19 cellular contexts compared by ENCODE assay signal in genomic region chr7:152663101-152663740, GRCh38. TPM values are rescaled to one million over a fixed set of nuclear protein-coding genes. Genes with fewer than 3 reads are reported as not detected.
DNase-seq lines count a peak whose midpoint lies in the region; ATAC-seq, FAIRE-seq and TF ChIP-seq lines count a peak whose summit lies in the region.
"Had no signal": no experiment of that assay in that cellular context is flagged by ENCODE, and none has a peak within 500 bp of the region (broad histone marks: within the 10 kb centered on the region; RNA-seq: fewer than 3 reads in every experiment).

No MANE protein-coding gene starts in this region.

- no TSS peak for BruUV-seq in K562 (replicated peaks; lab: Mats Ljungman, UMichigan)

- TF ChIP-seq CTCF in K562 (IDR thresholded peaks at IDR 0.05 in 2 of 3, conservative IDR thresholded peaks at IDR 0.05 in 1 of 3; ENCODE audit: insufficient read depth in 2 of 3, low read depth in 1 of 3, low read length in 3 of 3), result no peak
- TF ChIP-seq CTCF in CD8-positive, alpha-beta T cell (IDR thresholded peaks at IDR 0.05), result no peak
- no peak for TF ChIP-seq CTCF in BE2C (IDR thresholded peaks at IDR 0.05; ENCODE audit: low read depth, low read length)

- no peak overlapping the region for H3K4me3 Mint-ChIP-seq in naive B cell
- no peak overlapping the region for H3K4me3 Mint-ChIP-seq in CD8-positive, alpha-beta T cell

- H2AFZ ChIP-seq in K562 (ENCODE audit: low read depth, low read length), result no peak overlapping the region

- H4K20me1 ChIP-seq in K562 (replicated peaks; ENCODE audit: control insufficient read depth, insufficient read depth, low read length), result peaks cover 2% of the 10 kb centered on the region; the same call in 1 of the 2 replicates

- H3K27ac Mint-ChIP-seq in naive B cell, result no peak overlapping the region
- no peak overlapping the region for H3K27ac Mint-ChIP-seq in CD8-positive, alpha-beta T cell

- POLR2A ChIA-PET in HEK293T (lab: Yijun Ruan, JAX) (interaction anchor here (1.1 kb wide), 1 partner anchor 12 kb away, joined by 4 read pairs; the partner anchor contains the start of gene XRCC2), K562 (lab: Yijun Ruan, JAX) (interaction anchor here (0.5 to 1.7 kb wide), 2 partner anchors 12 to 346 kb away, joined by 4 to 10 read pairs; partner anchors contain the start of gene XRCC2)
- POLR2A ChIA-PET in CD8-positive, alpha-beta T cell (lab: Charles Lee), result no interaction called here

- peaks cover 93% of the 10 kb centered on the region for H3K79me2 ChIP-seq in K562 (ENCODE audit: control insufficient read depth, insufficient read depth, low read length)

- intact Hi-C loops in K562 (cut with micrococcal nuclease), result no loop called here
- intact Hi-C loops in CD8-positive, alpha-beta T cell (cut with DNase I, micrococcal nuclease), result no loop called here

- H3K27me3 ChIP-seq in K562 (ENCODE audit: control insufficient read depth in 2 of 2, insufficient read depth in 2 of 2, low read length in 2 of 2) (no peaks in the 10 kb centered on the region), BE2C (no peaks in the 10 kb centered on the region)
- H3K27me3 ChIP-seq in CD8-positive, alpha-beta T cell (ENCODE audit: insufficient read depth, low read length), result no peaks in the 10 kb centered on the region

- no peaks in the 10 kb centered on the region for H3K9me1 ChIP-seq in K562 (ENCODE audit: control insufficient read depth, insufficient read depth, low read length)

- DNase-seq in ELF-1 (ENCODE audit: low read depth, low spot score) (peak; percentile 61), HEK293T (ENCODE audit: extremely low spot score) (no peak), K562 (ENCODE audit: extremely low read depth in 1 of 4, low spot score in 3 of 4) (no peak), naive B cell (no peak), globus pallidus (ENCODE audit: low spot score) (no peak), BE2C (no peak)
- DNase-seq in CD8-positive, alpha-beta T cell, result no peak
- DNase-seq: C1 segment of cervical spinal cord; DMS79; HCEC 1CT; KG1; NCI-H1417; NCI-H187; NCI-H2107; NCI-H69; NK-92 treated with Interleukin-12 subunit alpha and Interleukin-12 subunit beta, amount 100 ng/mL, for 24 hours had no signal

- in situ Hi-C loops in K562 (cut with MboI), result no loop called here

- H3K36me3 ChIP-seq in K562 (ENCODE audit: control insufficient read depth, insufficient read depth, low read length), result peaks cover 78% of the 10 kb centered on the region
- H3K36me3 ChIP-seq in CD8-positive, alpha-beta T cell (ENCODE audit: insufficient read depth, low read length), result no peaks in the 10 kb centered on the region
- H3K36me3 ChIP-seq in BE2C, result peaks cover 37% of the 10 kb centered on the region

- TF ChIP-seq POLR2A in K562 (conservative IDR thresholded peaks at IDR 0.05), result no peak

- H3K36me3 Mint-ChIP-seq in naive B cell, result no peaks in the 10 kb centered on the region
- H3K36me3 Mint-ChIP-seq in CD8-positive, alpha-beta T cell, result no peaks in the 10 kb centered on the region

- no peak overlapping the region for H3K27ac ChIP-seq in K562 (ENCODE audit: extremely low read depth, low read depth, low read length)
- no peak overlapping the region for H3K27ac ChIP-seq in CD8-positive, alpha-beta T cell (ENCODE audit: low read depth, low read length)

- 98% methylated on average over 11 of the region's 11 CpGs for WGBS in K562 (ENCODE audit: insufficient coverage, low coverage, missing lambda C conversion rate)

- ATAC-seq in K562 (no peak), naive B cell (ENCODE audit: low read depth in 2 of 2) (peak; percentile 41 to 52)
- ATAC-seq in CD8-positive, alpha-beta T cell, result no peak
- ATAC-seq: Right ventricle myocardium inferior had no signal

- H3K27me3 Mint-ChIP-seq in naive B cell, result no peaks in the 10 kb centered on the region
- no peaks in the 10 kb centered on the region for H3K27me3 Mint-ChIP-seq in CD8-positive, alpha-beta T cell (ENCODE audit: low read depth)

- TF ChIP-seq EP300 in K562 (IDR thresholded peaks at IDR 0.05; ENCODE audit: low read length), result no peak

- FAIRE-seq in K562 (lab: Jason Lieb, UNC), result no peak
- FAIRE-seq: GM19239, RCC 7860 had no signal

- H3K9me3 ChIP-seq in K562 (replicated peaks; ENCODE audit: control insufficient read depth, insufficient read depth, low read depth, low read length) (no peaks in the 10 kb centered on the region), BE2C (no peaks in the 10 kb centered on the region)
- no peaks in the 10 kb centered on the region for H3K9me3 ChIP-seq in CD8-positive, alpha-beta T cell (ENCODE audit: low read length)

- H3K9ac ChIP-seq in K562 (ENCODE audit: insufficient read depth in 1 of 2, low read depth in 2 of 2, low read length in 2 of 2), result no peak overlapping the region

- TF ChIP-seq RAD21 in K562 (CRISPR knock-in tag; conservative IDR thresholded peaks at IDR 0.05 in 1 of 2, IDR thresholded peaks at IDR 0.05 in 1 of 2), result no peak

- CTCF ChIA-PET in HEK293T (lab: Yijun Ruan, JAX) (no interaction called here), K562 (lab: Yijun Ruan, JAX; ENCODE audit: low intra/inter-chr PET ratio) (no interaction called here)
- CTCF ChIA-PET in CD8-positive, alpha-beta T cell (lab: Charles Lee), result no interaction called here

- no peaks in the 10 kb centered on the region for H3K9me3 Mint-ChIP-seq in naive B cell
- no peaks in the 10 kb centered on the region for H3K9me3 Mint-ChIP-seq in CD8-positive, alpha-beta T cell

- H3K4me2 ChIP-seq in K562 (ENCODE audit: insufficient read depth, low read length), result no peak overlapping the region

- no peaks in the 10 kb centered on the region for H3K4me1 Mint-ChIP-seq in naive B cell
- no peaks in the 10 kb centered on the region for H3K4me1 Mint-ChIP-seq in CD8-positive, alpha-beta T cell (ENCODE audit: low read depth)

- H3K4me1 ChIP-seq in K562 (replicated peaks in 1 of 2; ENCODE audit: control insufficient read depth in 2 of 2, insufficient read depth in 2 of 2, low read length in 2 of 2), result no peaks in the 10 kb centered on the region; a peak in 1 of 5 replicates
- no peaks in the 10 kb centered on the region for H3K4me1 ChIP-seq in CD8-positive, alpha-beta T cell (ENCODE audit: insufficient read depth, low read length)
- H3K4me1 ChIP-seq in BE2C, result no peaks in the 10 kb centered on the region

- H3K4me3 ChIP-seq in K562, result no peak overlapping the region
- H3K4me3 ChIP-seq in CD8-positive, alpha-beta T cell (ENCODE audit: low read depth, low read length), result no peak overlapping the region
- H3K4me3 ChIP-seq in BE2C (ENCODE audit: low read depth, low read length), result no peak overlapping the region

TF ChIP-seq in HEK293T, 16 proteins besides CTCF, POLR2A, EP300 and RAD21:
- no peak for TF ChIP-seq SP1 (IDR thresholded peaks at IDR 0.05)
- TF ChIP-seq ZNF384 (IDR thresholded peaks at IDR 0.05), result peak; percentile 79
TF ChIP-seq in HEK293T: peak in this region for 1.

TF ChIP-seq in K562, 482 proteins besides CTCF, POLR2A, EP300 and RAD21 (continues in another document):
- TF ChIP-seq NCOR1 (IDR thresholded peaks at IDR 0.05) (0 out of 2 replicates have a peak, but pooled peaks have one; percentile 3), GATA2 (CRISPR knock-in tag; IDR thresholded peaks at IDR 0.05) (no peak)

RNA-seq across cellular contexts. Expression of gene XRCC2, which starts 12.7 kb away (rescaled TPM):
- 29.4 and 103 TPM in 2 replicates for total RNA-seq in K562 (2011; cell fraction: chromatin; rRNA removed; ENCODE audit: low replicate concordance)
- 20.0 and 29.2 TPM in 2 replicates for total RNA-seq in K562 (2011; cell fraction: nucleolus; rRNA removed)
- total RNA-seq in K562 (2011; cell fraction: nucleoplasm; rRNA removed), result 43.2 and 46.0 TPM in 2 replicates
- total RNA-seq in K562 (2014; rRNA removed), result 35.1 and 38.1 TPM in 2 replicates
- 58.0 and 62.1 TPM in 2 replicates for total RNA-seq in K562 (2014; rRNA removed; fragmentation: Illumina TruSeq; extraction: Trizol)
- total RNA-seq in K562 (2015; rRNA removed; fragmentation: Illumina TruSeq; extraction: Trizol), result 46.5 and 52.0 TPM in 2 replicates
- 36.8 and 37.6 TPM in 2 replicates for total RNA-seq in K562 (2021)
- polyA plus RNA-seq in K562 (2011; rRNA removed), result 27.8 and 39.8 TPM in 2 replicates
- polyA plus RNA-seq in K562 (2011; cell fraction: cytosol; rRNA removed), result 12.6 and 14.0 TPM in 2 replicates
- 39.3 and 59.9 TPM in 2 replicates for polyA plus RNA-seq in K562 (2011; cell fraction: nucleus; rRNA removed)
- 21.2 and 21.9 TPM in 2 replicates for polyA plus RNA-seq in K562 (2012)
- polyA plus RNA-seq in K562 (2014; fragmentation: Illumina TruSeq; extraction: Trizol), result 47.4 and 55.9 TPM in 2 replicates
- polyA plus RNA-seq in K562 (2014; fragmentation: Nextera tagmentation; extraction: Ambion mirVana), result 10 to 100 TPM; 16.2 to 22.4 TPM
- polyA plus RNA-seq in K562 (2014; rRNA removed), result 46.1 and 51.9 TPM in 2 replicates
- polyA minus RNA-seq in K562 (2011; rRNA and poly(A)+ RNA removed), result 36.0 and 43.9 TPM in 2 replicates
- polyA minus RNA-seq in K562 (2011; cell fraction: cytosol; rRNA and poly(A)+ RNA removed), result 9.5 and 15.1 TPM in 2 replicates
- 25.3 and 28.5 TPM in 2 replicates for polyA minus RNA-seq in K562 (2011; cell fraction: nucleus; rRNA and poly(A)+ RNA removed)
- polyA plus RNA-seq in naive B cell (ENCODE audit: low read depth in 6 of 6), result 1 to 10 TPM in 1 of 6 donors, under 1 TPM in 3, not detected in 2; 0.21 to 1.2 (median 0.39) TPM
- total RNA-seq in CD8-positive, alpha-beta T cell, result under 1 TPM; 0.17 to 0.30 TPM
- polyA plus RNA-seq in BE2C (2012; ENCODE audit: insufficient read depth, insufficient read length, low read depth), result 1.1 TPM

Comparison
In these comparisons a context has a peak if more than half of its experiments do, and no peak if none do; other contexts are left out.
1. ATAC-seq: peak in naive B cell (2 of 2); none in K562 (single experiment) and CD8-positive, alpha-beta T cell (single experiment).
2. RNA of gene XRCC2, which starts 12.7 kb away (total RNA-seq): 20.0 to 103 TPM in K562; 0.17 to 0.30 TPM in CD8-positive, alpha-beta T cell; every median in the first group is over 10 times any median in the second.